8 cellular contexts compared by ENCODE assay signal in genomic region chr3:181712505-181713299, GRCh38. TPM values are rescaled to one million over a fixed set of nuclear protein-coding genes. Genes with fewer than 3 reads are reported as not detected.
DNase-seq lines count a peak whose midpoint lies in the region; ATAC-seq, FAIRE-seq and TF ChIP-seq lines count a peak whose summit lies in the region.

No MANE protein-coding gene starts in this region.

- ATAC-seq in activated naive CD8-positive, alpha-beta T cell treated with anti-CD3 and anti-CD28 coated beads, Interleukin-2, amount 10 ng/mL, durations not matched to agents 7 days and 5 days (ENCODE audit: low read depth): no peak
- ATAC-seq in HepG2: peak; percentile 7; the same call in 2 of the 3 replicates

- H3K4me3 ChIP-seq in HepG2 (replicated peaks in 1 of 3; ENCODE audit: insufficient read depth in 1 of 3, low read depth in 2 of 3, low read length in 3 of 3) (peak overlapping the region in 1 of 3 experiments; percentile 57; a peak in 2 of 6 replicates), vagina (peak overlapping the region; percentile 26 to 48)

- H3K27me3 ChIP-seq in HepG2 (ENCODE audit: control insufficient read depth in 1 of 2, insufficient read depth in 2 of 2, low read length in 2 of 2) (peaks cover 4 to 48% of the 10 kb centered on the region in 2 experiments; a peak in 4 of 5 replicates), vagina (peaks cover 11% of the 10 kb centered on the region)

- peaks cover 50% of the 10 kb centered on the region for H3K27me3 Mint-ChIP-seq in activated naive CD8-positive, alpha-beta T cell
- H3K27me3 Mint-ChIP-seq in activated naive CD8-positive, alpha-beta T cell treated with anti-CD3 and anti-CD28 coated beads for 36 hours: peaks cover 65% of the 10 kb centered on the region
- peaks cover 69% of the 10 kb centered on the region for H3K27me3 Mint-ChIP-seq in activated naive CD8-positive, alpha-beta T cell treated with anti-CD3 and anti-CD28 coated beads, Interleukin-2, amount 10 ng/mL, durations not matched to agents 7 days and 5 days

- POLR2A ChIA-PET in activated naive CD8-positive, alpha-beta T cell treated with anti-CD3 and anti-CD28 coated beads, Interleukin-2, amount 10 ng/mL, durations not matched to agents 7 days and 5 days (lab: Charles Lee): no interaction called here
- POLR2A ChIA-PET in HepG2 (lab: Yijun Ruan, JAX): no interaction called here

- no peak for FAIRE-seq in HepG2 (lab: Jason Lieb, UNC)

- TF ChIP-seq POLR2A in HepG2 (IDR thresholded peaks at IDR 0.05; ENCODE audit: insufficient read depth in 1 of 2, low read depth in 2 of 2, low read length in 2 of 2) (no peak), vagina (IDR thresholded peaks at IDR 0.05) (no peak)

- H4K20me1 ChIP-seq in HepG2 (ENCODE audit: insufficient read depth, low read length): no peaks in the 10 kb centered on the region

- H3K4me1 Mint-ChIP-seq in activated naive CD8-positive, alpha-beta T cell (ENCODE audit: low read depth): peaks cover 8% of the 10 kb centered on the region
- peaks cover 17% of the 10 kb centered on the region for H3K4me1 Mint-ChIP-seq in activated naive CD8-positive, alpha-beta T cell treated with anti-CD3 and anti-CD28 coated beads for 36 hours
- peaks cover 2% of the 10 kb centered on the region for H3K4me1 Mint-ChIP-seq in activated naive CD8-positive, alpha-beta T cell treated with anti-CD3 and anti-CD28 coated beads, Interleukin-2, amount 10 ng/mL, durations not matched to agents 7 days and 5 days

- CTCF ChIA-PET in HepG2 (lab: Yijun Ruan, JAX; ENCODE audit: low intra/inter-chr PET ratio, low total read pairs): no interaction called here

- no TSS peak for BruUV-seq in HepG2 (replicated peaks; lab: Mats Ljungman, UMichigan)

- peak overlapping the region; percentile 47 for H3K4me2 ChIP-seq in HepG2 (ENCODE audit: low read depth, low read length)

- in situ Hi-C loops in HepG2 (cut with HindIII; ENCODE audit: extremely low pct_ligation_motif_present, low pct_unique_long_range_greater_than_20kb): loop anchor here (25.0 kb wide), 1 partner anchor 775 kb away; no protein-coding TSS in a partner anchor

- no peak for TF ChIP-seq RAD21 in HepG2 (CRISPR knock-in tag; IDR thresholded peaks at IDR 0.05)

- no peaks in the 10 kb centered on the region for H3K36me3 Mint-ChIP-seq in activated naive CD8-positive, alpha-beta T cell
- peaks cover 7% of the 10 kb centered on the region for H3K36me3 Mint-ChIP-seq in activated naive CD8-positive, alpha-beta T cell treated with anti-CD3 and anti-CD28 coated beads for 36 hours
- no peaks in the 10 kb centered on the region for H3K36me3 Mint-ChIP-seq in activated naive CD8-positive, alpha-beta T cell treated with anti-CD3 and anti-CD28 coated beads, Interleukin-2, amount 10 ng/mL, durations not matched to agents 7 days and 5 days

- H2AFZ ChIP-seq in HepG2 (ENCODE audit: low read length): no peak overlapping the region

- H3K36me3 ChIP-seq in HepG2 (replicated peaks in 1 of 2; ENCODE audit: control insufficient read depth in 1 of 2, insufficient read depth in 2 of 2, low read length in 2 of 2) (no peaks in the 10 kb centered on the region), vagina (no peaks in the 10 kb centered on the region)

- intact Hi-C loops in HepG2 (cut with micrococcal nuclease; ENCODE audit: unreplicated experiment) (no loop called here), vagina (cut with DNase I) (loop anchor here (5.0 to 10.0 kb wide), 2 partner anchors 542 to 970 kb away; no protein-coding TSS in a partner anchor)

- H3K9ac ChIP-seq in HepG2 (ENCODE audit: insufficient read depth, low read depth, low read length): no peak overlapping the region

- no peaks in the 10 kb centered on the region for H3K79me2 ChIP-seq in HepG2 (ENCODE audit: insufficient read depth, low read length)

- H3K4me1 ChIP-seq in HepG2 (ENCODE audit: insufficient read depth, low read length) (peaks cover 11% of the 10 kb centered on the region; the same call in 1 of the 2 replicates), vagina (peaks cover 25% of the 10 kb centered on the region)

- TF ChIP-seq EP300 in HepG2 (IDR thresholded peaks at IDR 0.05; ENCODE audit: low read depth in 2 of 2, low read length in 2 of 2) (no peak), HepG2 (CRISPR knock-in tag; IDR thresholded peaks at IDR 0.05; ENCODE audit: borderline replicate concordance) (no peak)

- H3K27ac ChIP-seq in HepG2 (ENCODE audit: extremely low read length, insufficient read depth, low read length) (no peak overlapping the region), vagina (peak overlapping the region; percentile 62)

- peak overlapping the region; percentile 46 for H3K4me3 Mint-ChIP-seq in activated naive CD8-positive, alpha-beta T cell
- no peak overlapping the region for H3K4me3 Mint-ChIP-seq in activated naive CD8-positive, alpha-beta T cell treated with anti-CD3 and anti-CD28 coated beads for 36 hours
- H3K4me3 Mint-ChIP-seq in activated naive CD8-positive, alpha-beta T cell treated with anti-CD3 and anti-CD28 coated beads, Interleukin-2, amount 10 ng/mL, durations not matched to agents 7 days and 5 days: no peak overlapping the region

- DNase-seq in activated naive CD8-positive, alpha-beta T cell treated with anti-CD3 and anti-CD28 coated beads for 36 hours: no peak
- peak; percentile 46 for DNase-seq in activated naive CD8-positive, alpha-beta T cell treated with anti-CD3 and anti-CD28 coated beads, Interleukin-2, amount 10 ng/mL, durations not matched to agents 7 days and 5 days
- DNase-seq in HepG2 (ENCODE audit: low spot score) (no peak), vagina (ENCODE audit: extremely low spot score in 2 of 2) (no peak), NCI-H1930 (lab: John Stamatoyannopoulos, UW) (no peak)
- DNase-seq in stimulated activated CD4-positive, alpha-beta T cell treated with anti-CD3 and anti-CD28 coated beads, Interleukin-15, amount 100 ng/mL, for 24 hours: no peak
- no peak for DNase-seq in activated naive CD4-positive, alpha-beta T cell treated with anti-CD3 and anti-CD28 coated beads, Interleukin-2, amount 50 U/mL, for 16 hours

- TF ChIP-seq CTCF in HepG2 (CRISPR knock-in tag; IDR thresholded peaks at IDR 0.05) (no peak), vagina (IDR thresholded peaks at IDR 0.05) (no peak)

- H3K9me3 ChIP-seq in HepG2 (ENCODE audit: low read length) (no peaks in the 10 kb centered on the region), vagina (no peaks in the 10 kb centered on the region)

- H3K27ac Mint-ChIP-seq in activated naive CD8-positive, alpha-beta T cell: no peak overlapping the region
- H3K27ac Mint-ChIP-seq in activated naive CD8-positive, alpha-beta T cell treated with anti-CD3 and anti-CD28 coated beads for 36 hours: no peak overlapping the region
- H3K27ac Mint-ChIP-seq in activated naive CD8-positive, alpha-beta T cell treated with anti-CD3 and anti-CD28 coated beads, Interleukin-2, amount 10 ng/mL, durations not matched to agents 7 days and 5 days: peak overlapping the region; percentile 65

- H3K9me3 Mint-ChIP-seq in activated naive CD8-positive, alpha-beta T cell (ENCODE audit: low read depth): peaks cover 4% of the 10 kb centered on the region
- peaks cover 13% of the 10 kb centered on the region for H3K9me3 Mint-ChIP-seq in activated naive CD8-positive, alpha-beta T cell treated with anti-CD3 and anti-CD28 coated beads for 36 hours
- H3K9me3 Mint-ChIP-seq in activated naive CD8-positive, alpha-beta T cell treated with anti-CD3 and anti-CD28 coated beads, Interleukin-2, amount 10 ng/mL, durations not matched to agents 7 days and 5 days: no peaks in the 10 kb centered on the region

- WGBS in HepG2 (ENCODE audit: low lambda C conversion rate): 35% methylated on average over 22 of the region's 70 CpGs

TF ChIP-seq in HepG2, 621 proteins besides CTCF, POLR2A, EP300 and RAD21 (continues in another document):
- no peak for TF ChIP-seq ZNF160 (CRISPR knock-in tag; IDR thresholded peaks at IDR 0.05)
- TF ChIP-seq EZH2 (conservative IDR thresholded peaks at IDR 0.05; ENCODE audit: low read depth, low read length): 0 out of 2 replicates have a peak, but pooled peaks have one; percentile 76
- no peak for TF ChIP-seq FOXP1 (IDR thresholded peaks at IDR 0.05)
- no peak for TF ChIP-seq FOXP1 (CRISPR knock-in tag; IDR thresholded peaks at IDR 0.05)
- no peak for TF ChIP-seq ZNF737 (CRISPR knock-in tag; IDR thresholded peaks at IDR 0.05; ENCODE audit: borderline replicate concordance)
- TF ChIP-seq ZNF282 (IDR thresholded peaks at IDR 0.05; ENCODE audit: partially characterized antibody): no peak
- peak; percentile 43; the same call in 1 of the 2 replicates for TF ChIP-seq MTF2 (CRISPR knock-in tag; IDR thresholded peaks at IDR 0.05; ENCODE audit: borderline replicate concordance)
- TF ChIP-seq ZNF713 (CRISPR knock-in tag; IDR thresholded peaks at IDR 0.05): no peak
- TF ChIP-seq ZNF652 (CRISPR knock-in tag; IDR thresholded peaks at IDR 0.05; ENCODE audit: borderline replicate concordance, low read depth): no peak

RNA-seq across cellular contexts. Expression of gene SOX2, which starts 1.0 kb away (rescaled TPM):
- not detected for total RNA-seq in activated naive CD8-positive, alpha-beta T cell treated with anti-CD3 and anti-CD28 coated beads for 36 hours
- not detected for total RNA-seq in activated naive CD8-positive, alpha-beta T cell treated with anti-CD3 and anti-CD28 coated beads, Interleukin-2, amount 10 ng/mL, durations not matched to agents 7 days and 5 days
- total RNA-seq in HepG2 (2016; rRNA removed; fragmentation: Illumina TruSeq; extraction: Trizol): not detected in 2 replicates
- total RNA-seq in HepG2 (2016; cell fraction: cytosol; rRNA removed; fragmentation: Illumina TruSeq; extraction: Trizol; ENCODE audit: low read depth): not detected in 2 replicates
- not detected in 2 replicates for total RNA-seq in HepG2 (2016; cell fraction: insoluble cytoplasmic fraction; rRNA removed; fragmentation: Illumina TruSeq; extraction: Trizol)
- total RNA-seq in HepG2 (2016; cell fraction: membrane; rRNA removed; fragmentation: Illumina TruSeq; extraction: Trizol): not detected in 2 replicates
- not detected in 2 replicates for total RNA-seq in HepG2 (2016; cell fraction: nucleus; rRNA removed; fragmentation: Illumina TruSeq; extraction: Trizol)
- polyA plus RNA-seq in HepG2 (2011; rRNA removed): not detected in 2 replicates
- not detected in 2 replicates for polyA plus RNA-seq in HepG2 (2011; cell fraction: cytosol; rRNA removed)
- polyA plus RNA-seq in HepG2 (2011; cell fraction: nucleus; rRNA removed): 0.06 TPM in 1 of 2 replicates, not detected in the other
- not detected in 2 replicates for polyA plus RNA-seq in HepG2 (2012)
- not detected in 2 replicates for polyA plus RNA-seq in HepG2 (2016; cell fraction: cytosol; fragmentation: Illumina TruSeq; extraction: Trizol; ENCODE audit: low read depth)
- not detected in 2 replicates for polyA plus RNA-seq in HepG2 (2016; cell fraction: insoluble cytoplasmic fraction; fragmentation: Illumina TruSeq; extraction: Trizol; ENCODE audit: low read depth)
- polyA plus RNA-seq in HepG2 (2016; cell fraction: membrane; fragmentation: Illumina TruSeq; extraction: Trizol; ENCODE audit: low read depth): not detected in 2 replicates
- not detected in 2 replicates for polyA plus RNA-seq in HepG2 (2016; cell fraction: nucleus; fragmentation: Illumina TruSeq; extraction: Trizol; ENCODE audit: insufficient read depth, low read depth)
- not detected in 2 replicates for polyA minus RNA-seq in HepG2 (2011; rRNA and poly(A)+ RNA removed; ENCODE audit: low replicate concordance)
- not detected in 2 replicates for polyA minus RNA-seq in HepG2 (2011; cell fraction: cytosol; rRNA and poly(A)+ RNA removed)
- polyA minus RNA-seq in HepG2 (2011; cell fraction: nucleus; rRNA and poly(A)+ RNA removed): not detected in 2 replicates
- total RNA-seq in vagina: 2.9 TPM
